21 cellular contexts compared by ENCODE assay signal in the genomic region with DNA sequence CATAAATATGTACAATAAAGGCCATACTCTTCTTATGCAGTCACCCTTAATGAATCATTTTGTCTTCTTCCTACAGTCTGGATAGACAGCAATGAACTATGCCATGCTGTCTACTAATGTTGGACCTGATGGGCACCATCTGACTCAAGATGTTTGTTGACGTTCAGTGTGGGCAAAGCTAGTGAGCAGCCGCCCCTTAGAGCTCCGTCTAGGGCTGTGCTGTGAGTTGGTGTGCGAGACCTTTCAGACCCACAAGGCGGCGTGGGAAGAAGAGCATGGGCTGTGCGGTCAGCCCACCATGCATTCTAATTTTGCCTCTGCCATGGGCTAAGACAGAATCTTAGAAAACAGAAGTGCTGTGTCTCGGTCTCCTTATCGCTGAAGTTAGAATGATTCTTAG.
"Had no signal": no experiment of that assay in that cellular context is flagged by ENCODE, and none has a peak within 500 bp of the region (broad histone marks: within the 10 kb centered on the region; RNA-seq: fewer than 3 reads in every experiment).

No MANE protein-coding gene starts in this region.

- H3K36me3 ChIP-seq: esophagus squamous epithelium, gastrocnemius medialis, lower lobe of right lung, prostate gland, right atrium auricular region, sigmoid colon, spleen, suprapubic skin, vagina had no signal

- FAIRE-seq: endothelial cell of umbilical vein, keratinocyte had no signal

- H3K4me1 ChIP-seq: esophagus squamous epithelium, lower lobe of right lung, prostate gland, right atrium auricular region, sigmoid colon, spleen, suprapubic skin, vagina had no signal

- H3K27me3 Mint-ChIP-seq: stimulated activated memory B cell treated with anti-CD40 and anti-IgM and Interleukin-4, amounts not matched to agents 10 μg/mL and 1 μg/mL and 100 μg/mL, for 72 hours; stimulated activated naive CD8-positive, alpha-beta T cell treated with anti-CD3 and anti-CD28 coated beads, Interleukin-15, Interleukin-2, amounts not matched to agents 100 ng/mL and 50 ng/mL, for 24 hours had no signal

- H3K36me3 Mint-ChIP-seq: naive thymus-derived CD8-positive, alpha-beta T cell; stimulated activated memory B cell treated with anti-CD40 and anti-IgM and Interleukin-4, amounts not matched to agents 10 μg/mL and 1 μg/mL and 100 μg/mL, for 72 hours had no signal

- H3K9me3 ChIP-seq: esophagus squamous epithelium, gastrocnemius medialis, lower lobe of right lung, prostate gland, right atrium auricular region, sigmoid colon, spleen, suprapubic skin, vagina had no signal

- H3K4me3 ChIP-seq: coronary artery, esophagus squamous epithelium, gastrocnemius medialis, lower lobe of right lung, prostate gland, right atrium auricular region, sigmoid colon, spleen, suprapubic skin, vagina had no signal

- H3K27ac ChIP-seq: coronary artery, esophagus squamous epithelium, gastrocnemius medialis, lower lobe of right lung, prostate gland, right atrium auricular region, sigmoid colon, spleen, suprapubic skin, vagina had no signal

- DNase-seq: dermis blood vessel endothelial cell; effector memory CD4-positive, alpha-beta T cell; esophagus squamous epithelium; gastrocnemius medialis; left ventricle myocardium superior; lower lobe of right lung; naive thymus-derived CD8-positive, alpha-beta T cell; nephron progenitor cell; sigmoid colon; spleen; stimulated activated CD4-positive, alpha-beta T cell treated with anti-CD3 and anti-CD28 coated beads, Interleukin-4, amount 100 ng/mL, for 4 hours; trophoblast cell had no signal

- ATAC-seq: gastrocnemius medialis; left ventricle myocardium superior; lower lobe of right lung; naive thymus-derived CD8-positive, alpha-beta T cell; stimulated activated memory B cell treated with anti-CD40 and anti-IgM and Interleukin-4, amounts not matched to agents 10 μg/mL and 1 μg/mL and 100 μg/mL, for 72 hours had no signal

- H3K4me3 Mint-ChIP-seq: naive thymus-derived CD8-positive, alpha-beta T cell; nephron progenitor cell; stimulated activated memory B cell treated with anti-CD40 and anti-IgM and Interleukin-4, amounts not matched to agents 10 μg/mL and 1 μg/mL and 100 μg/mL, for 72 hours; stimulated activated naive CD8-positive, alpha-beta T cell treated with anti-CD3 and anti-CD28 coated beads, Interleukin-15, Interleukin-2, amounts not matched to agents 100 ng/mL and 50 ng/mL, for 24 hours had no signal

- H3K27me3 ChIP-seq: esophagus squamous epithelium, gastrocnemius medialis, right atrium auricular region, sigmoid colon, spleen, suprapubic skin, vagina had no signal

- H3K27ac Mint-ChIP-seq: naive thymus-derived CD8-positive, alpha-beta T cell; nephron progenitor cell; stimulated activated memory B cell treated with anti-CD40 and anti-IgM and Interleukin-4, amounts not matched to agents 10 μg/mL and 1 μg/mL and 100 μg/mL, for 72 hours; stimulated activated naive CD8-positive, alpha-beta T cell treated with anti-CD3 and anti-CD28 coated beads, Interleukin-15, Interleukin-2, amounts not matched to agents 100 ng/mL and 50 ng/mL, for 24 hours had no signal

- H3K4me1 Mint-ChIP-seq: stimulated activated memory B cell treated with anti-CD40 and anti-IgM and Interleukin-4, amounts not matched to agents 10 μg/mL and 1 μg/mL and 100 μg/mL, for 72 hours had no signal

- H3K9me3 Mint-ChIP-seq: nephron progenitor cell had no signal
